1 cellular context compared by ENCODE assay signal in genomic region chr3:27625848-27626247, GRCh38.
TF ChIP-seq lines count a peak whose summit lies in the region.

No MANE protein-coding gene starts in this region.

TF ChIP-seq in A549, 52 proteins besides CTCF, POLR2A, EP300 and RAD21 (continued from another document):
- no peak for TF ChIP-seq SREBF2 (IDR thresholded peaks at IDR 0.05)
- no peak for TF ChIP-seq JUN (IDR thresholded peaks at IDR 0.05)
- TF ChIP-seq HDAC2 (IDR thresholded peaks at IDR 0.05) = no peak
- no peak for TF ChIP-seq HMGXB4 (CRISPR knock-in tag; IDR thresholded peaks at IDR 0.05; ENCODE audit: borderline replicate concordance)
- no peak for TF ChIP-seq ELK1 (IDR thresholded peaks at IDR 0.05; ENCODE audit: low read depth, low read length)
- no peak for TF ChIP-seq FOSB (CRISPR knock-in tag; IDR thresholded peaks at IDR 0.05)
- TF ChIP-seq FOXS1 (CRISPR knock-in tag; IDR thresholded peaks at IDR 0.05) = no peak
